17 cellular contexts compared by ENCODE assay signal in genomic region chr18:48142353-48142752, GRCh38.
"Had no signal": no experiment of that assay in that cellular context is flagged by ENCODE, and none has a peak within 500 bp of the region (broad histone marks: within the 10 kb centered on the region; RNA-seq: fewer than 3 reads in every experiment).

No MANE protein-coding gene starts in this region.

- H3K9me3 ChIP-seq: neutrophil, upper lobe of left lung had no signal

- H3K27ac Mint-ChIP-seq: activated CD4-positive, alpha-beta T cell treated with anti-CD3 and anti-CD28 coated beads for 36 hours; activated naive CD8-positive, alpha-beta T cell; effector memory CD8-positive, alpha-beta T cell; memory B cell; T-helper 2 cell treated with Interferon-gamma antibody and Interleukin-4, amounts not matched to agents 5 μg/mL and 100 μg/mL, for 36 hours; WTC11 had no signal

- H3K9me3 Mint-ChIP-seq: effector memory CD8-positive, alpha-beta T cell; memory B cell; T-helper 2 cell treated with Interferon-gamma antibody and Interleukin-4, amounts not matched to agents 5 μg/mL and 100 μg/mL, for 36 hours; WTC11 had no signal

- H3K4me3 ChIP-seq: cardiac muscle cell, smooth muscle cell, upper lobe of left lung had no signal

- H3K36me3 Mint-ChIP-seq: activated naive CD8-positive, alpha-beta T cell; memory B cell; naive B cell; WTC11 had no signal

- DNase-seq: activated CD4-positive, alpha-beta T cell treated with anti-CD3 and anti-CD28 coated beads for 36 hours; activated CD4-positive, alpha-beta T cell treated with anti-CD3 and anti-CD28 coated beads, Interleukin-2, amount 50 U/mL, for 48 hours; activated gamma-delta T cell treated with Interleukin-2 at 50 U/mL for 16 hours; dermis blood vessel endothelial cell; effector memory CD8-positive, alpha-beta T cell; foreskin fibroblast; left ventricle myocardium superior; naive B cell; stimulated activated naive CD4-positive, alpha-beta T cell treated with Interleukin-2 at 50 U/mL for 16 hours had no signal

- H3K4me1 Mint-ChIP-seq: memory B cell had no signal

- H3K27ac ChIP-seq: cardiac muscle cell, neutrophil, upper lobe of left lung had no signal

- H3K27me3 ChIP-seq: upper lobe of left lung had no signal

- H3K4me2 ChIP-seq: smooth muscle cell had no signal

- H3K4me3 Mint-ChIP-seq: activated CD4-positive, alpha-beta T cell treated with anti-CD3 and anti-CD28 coated beads for 36 hours; activated naive CD8-positive, alpha-beta T cell; effector memory CD8-positive, alpha-beta T cell; memory B cell; naive B cell; T-helper 2 cell treated with Interferon-gamma antibody and Interleukin-4, amounts not matched to agents 5 μg/mL and 100 μg/mL, for 36 hours; WTC11 had no signal

- H3K36me3 ChIP-seq: cardiac muscle cell, neutrophil, upper lobe of left lung had no signal
